In the genomic region with DNA sequence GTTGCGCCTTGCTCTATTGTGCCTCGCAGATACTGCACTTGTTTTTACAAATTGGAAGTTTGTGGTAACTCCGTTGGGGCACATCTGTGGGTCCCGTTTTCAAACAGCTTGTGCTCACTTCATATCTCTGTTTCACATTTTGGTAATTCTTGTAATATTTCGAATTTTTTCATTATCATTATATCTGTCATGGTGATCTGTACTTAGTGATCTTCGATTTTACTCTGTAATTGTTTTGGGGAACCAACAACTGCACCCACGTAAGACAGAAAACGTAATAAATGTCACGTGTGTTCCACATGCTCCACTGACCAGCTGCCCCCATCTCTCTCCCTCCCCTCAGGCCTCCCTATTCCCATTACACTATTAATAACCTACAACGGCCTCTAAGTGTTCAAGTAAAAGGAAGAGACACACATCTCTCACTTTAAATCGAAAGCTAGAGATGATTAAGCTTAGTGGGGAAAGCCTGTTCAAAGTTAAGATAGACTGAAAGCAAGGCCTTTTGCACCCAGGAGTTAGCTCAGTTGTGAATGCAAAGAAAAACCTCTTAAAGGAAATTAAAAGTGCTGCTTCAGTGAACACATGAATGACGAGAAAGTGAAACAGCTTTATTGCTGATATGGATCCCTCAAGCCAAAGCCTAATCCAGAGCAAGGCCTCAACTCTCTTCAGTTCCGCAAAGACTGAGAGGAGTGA, we compare ENCODE assay signal across 10 cellular contexts. TPM values are rescaled to one million over a fixed set of nuclear protein-coding genes. Genes with fewer than 3 reads are reported as not detected.
DNase-seq lines count a peak whose midpoint lies in the region; ATAC-seq and TF ChIP-seq lines count a peak whose summit lies in the region.
"Had no signal": no experiment of that assay in that cellular context is flagged by ENCODE, and none has a peak within 500 bp of the region (broad histone marks: within the 10 kb centered on the region; RNA-seq: fewer than 3 reads in every experiment).

No MANE protein-coding gene starts in this region.

- H3K4me3 Mint-ChIP-seq in CD4-positive, alpha-beta T cell: peak overlapping the region; percentile 87
- H3K4me3 Mint-ChIP-seq in activated CD4-positive, alpha-beta memory T cell treated with anti-CD3 and anti-CD28 coated beads for 36 hours: peak overlapping the region; percentile 80

- no peak overlapping the region for H2AK5ac ChIP-seq in mesenchymal stem cell (ENCODE audit: low read length, severe bottlenecking)

- WGBS in mesenchymal stem cell: 86% methylated on average over 7 of the region's 13 CpGs
- 59% methylated on average over 13 of the region's 13 CpGs for WGBS in thyroid gland, 2 donors

- no peak overlapping the region for H2BK120ac ChIP-seq in mesenchymal stem cell (ENCODE audit: low read depth, low read length)

- H3K27me3 ChIP-seq in CD4-positive, alpha-beta T cell (ENCODE audit: control insufficient read depth, insufficient read depth, low read length): no peaks in the 10 kb centered on the region
- peaks cover 20 to 62% of the 10 kb centered on the region in 2 experiments for H3K27me3 ChIP-seq in mesenchymal stem cell (ENCODE audit: control insufficient read depth in 1 of 2, insufficient read depth in 1 of 2, low read length in 2 of 2)
- H3K27me3 ChIP-seq in thyroid gland: no peaks in the 10 kb centered on the region

- no peak overlapping the region for H3K23ac ChIP-seq in mesenchymal stem cell (ENCODE audit: low read length in 2 of 2)

- no peak for ATAC-seq in CD4-positive, alpha-beta T cell (ENCODE audit: poor library complexity)
- ATAC-seq in GM21786 (IDR thresholded peaks at IDR 0.05; ENCODE audit: unreplicated experiment) (peak; percentile 42), HG02798 (IDR thresholded peaks at IDR 0.05; ENCODE audit: poor library complexity, unreplicated experiment) (no peak)

- peaks cover 23% of the 10 kb centered on the region for H3K4me1 Mint-ChIP-seq in CD4-positive, alpha-beta T cell (ENCODE audit: low read depth)
- peaks cover 23% of the 10 kb centered on the region for H3K4me1 Mint-ChIP-seq in activated CD4-positive, alpha-beta memory T cell treated with anti-CD3 and anti-CD28 coated beads for 36 hours (ENCODE audit: low read depth)

- CTCF ChIA-PET in CD4-positive, alpha-beta T cell (lab: Charles Lee): interaction anchor here (0.8 to 1.7 kb wide), 2 partner anchors 19 to 352 kb away, joined by 3 to 4 read pairs; no protein-coding TSS in a partner anchor
- CTCF ChIA-PET in activated CD4-positive, alpha-beta memory T cell treated with anti-CD3 and anti-CD28 coated beads for 36 hours (lab: Charles Lee): interaction anchor here (0.7 to 2.6 kb wide), 19 partner anchors 9 to 563 kb away, joined by 3 to 33 read pairs (median 5); a partner anchor contains a TSS

- H3K27ac Mint-ChIP-seq in CD4-positive, alpha-beta T cell: peak overlapping the region; percentile 72
- H3K27ac Mint-ChIP-seq in activated CD4-positive, alpha-beta memory T cell treated with anti-CD3 and anti-CD28 coated beads for 36 hours: peak overlapping the region; percentile 95

- no peak overlapping the region for H3K18ac ChIP-seq in mesenchymal stem cell (ENCODE audit: low read depth in 1 of 2, low read length in 2 of 2)

- no peak for TF ChIP-seq POLR2A in thyroid gland (IDR thresholded peaks at IDR 0.05)

- peak overlapping the region; percentile 36 for H3K9ac ChIP-seq in mesenchymal stem cell (ENCODE audit: low read length)

- peak; percentile 55 for TF ChIP-seq CTCF in CD4-positive, alpha-beta T cell (IDR thresholded peaks at IDR 0.05)
- no peak for TF ChIP-seq CTCF in thyroid gland (IDR thresholded peaks at IDR 0.05)

- H3K79me1 ChIP-seq in mesenchymal stem cell (replicated peaks; ENCODE audit: low read length, poor library complexity, severe bottlenecking): no peaks in the 10 kb centered on the region

- no peak overlapping the region for H2BK5ac ChIP-seq in mesenchymal stem cell (ENCODE audit: low read depth, low read length, poor library complexity, severe bottlenecking)

- H2AFZ ChIP-seq in mesenchymal stem cell (ENCODE audit: low read depth, low read length): peak overlapping the region; percentile 73

- H2BK15ac ChIP-seq in mesenchymal stem cell (ENCODE audit: low read depth, poor library complexity, severe bottlenecking): no peak overlapping the region

- H4K91ac ChIP-seq in mesenchymal stem cell (ENCODE audit: low read length): no peak overlapping the region

- no peaks in the 10 kb centered on the region for H3K9me3 ChIP-seq in CD4-positive, alpha-beta T cell (ENCODE audit: control insufficient read depth, low read length)
- H3K9me3 ChIP-seq in mesenchymal stem cell (ENCODE audit: control insufficient read depth, low read length) (no peaks in the 10 kb centered on the region), thyroid gland (no peaks in the 10 kb centered on the region)

- H3K36me3 ChIP-seq in mesenchymal stem cell (ENCODE audit: control insufficient read depth in 1 of 2, insufficient read depth in 2 of 2, low read depth in 1 of 2, low read length in 2 of 2) (no peaks in the 10 kb centered on the region), thyroid gland (no peaks in the 10 kb centered on the region)

- no peak overlapping the region for H4K8ac ChIP-seq in mesenchymal stem cell (ENCODE audit: low read length)

- H3K27me3 Mint-ChIP-seq in CD4-positive, alpha-beta T cell: peaks cover 5% of the 10 kb centered on the region
- H3K27me3 Mint-ChIP-seq in activated CD4-positive, alpha-beta memory T cell treated with anti-CD3 and anti-CD28 coated beads for 36 hours: peaks cover 31% of the 10 kb centered on the region

- POLR2A ChIA-PET in CD4-positive, alpha-beta T cell (lab: Charles Lee): interaction anchor here (0.8 to 2.0 kb wide), 8 partner anchors 39 to 724 kb away, joined by 3 to 7 read pairs (median 4); a partner anchor contains a TSS
- POLR2A ChIA-PET in activated CD4-positive, alpha-beta memory T cell treated with anti-CD3 and anti-CD28 coated beads for 36 hours (lab: Charles Lee): interaction anchor here (1.0 to 2.8 kb wide), 6 partner anchors 23 to 411 kb away, joined by 3 to 20 read pairs (median 3); a partner anchor contains a TSS

- no peak for DNase-seq in CD4-positive, alpha-beta T cell
- peak; percentile 20 for DNase-seq in activated CD4-positive, alpha-beta memory T cell treated with anti-CD3 and anti-CD28 coated beads for 36 hours
- DNase-seq in mesenchymal stem cell (no peak), glomerular visceral epithelial cell (ENCODE audit: extremely low spot score) (no peak), caudate nucleus (lab: John Stamatoyannopoulos, UW) (no peak), thyroid gland (no peak)
- DNase-seq: IMR-90 had no signal

- no peak overlapping the region for H3K4ac ChIP-seq in mesenchymal stem cell (ENCODE audit: low read depth in 1 of 2, low read length in 2 of 2)

- intact Hi-C loops in CD4-positive, alpha-beta T cell (cut with DNase I, micrococcal nuclease): loop anchor here in 1 of 2 experiments (5.0 to 10.0 kb wide), 2 partner anchors 60 to 577 kb away; a partner anchor contains a TSS
- intact Hi-C loops in activated CD4-positive, alpha-beta memory T cell treated with anti-CD3 and anti-CD28 coated beads for 36 hours (cut with micrococcal nuclease): loop anchor here (1.0 to 10.0 kb wide), 9 partner anchors 23 to 522 kb away; a partner anchor contains a TSS
- intact Hi-C loops in thyroid gland (cut with DNase I): loop anchor here (5.0 kb wide), 1 partner anchor 130 kb away; no protein-coding TSS in a partner anchor

- H3K14ac ChIP-seq in mesenchymal stem cell (ENCODE audit: low read length in 2 of 2): no peak overlapping the region

- no peak overlapping the region for H2BK12ac ChIP-seq in mesenchymal stem cell (ENCODE audit: low read length in 2 of 2)

- H3K4me2 ChIP-seq in mesenchymal stem cell (ENCODE audit: low read length, poor library complexity, severe bottlenecking): peak overlapping the region; percentile 75

- H3K4me3 ChIP-seq in mesenchymal stem cell (ENCODE audit: insufficient read depth in 1 of 2, low read depth in 1 of 2, low read length in 2 of 2): peak overlapping the region in 1 of 2 experiments; percentile 75
- no peak overlapping the region for H3K4me3 ChIP-seq in thyroid gland (replicated peaks in 1 of 3)

- peaks cover 12% of the 10 kb centered on the region for H3K4me1 ChIP-seq in mesenchymal stem cell (ENCODE audit: control insufficient read depth, insufficient read depth, low read depth, low read length)
- peaks cover 5 to 13% of the 10 kb centered on the region in 2 donors for H3K4me1 ChIP-seq in thyroid gland

- H3K27ac ChIP-seq in CD4-positive, alpha-beta T cell (ENCODE audit: low read depth, low read length): no peak overlapping the region
- no peak overlapping the region for H3K27ac ChIP-seq in mesenchymal stem cell (ENCODE audit: low read length, poor library complexity, severe bottlenecking)
- no peak overlapping the region for H3K27ac ChIP-seq in caudate nucleus (ENCODE audit: low read depth, low read length)
- H3K27ac ChIP-seq in thyroid gland: no peak overlapping the region

- peaks cover 3% of the 10 kb centered on the region for H3K36me3 Mint-ChIP-seq in CD4-positive, alpha-beta T cell (ENCODE audit: low read depth)
- H3K36me3 Mint-ChIP-seq in activated CD4-positive, alpha-beta memory T cell treated with anti-CD3 and anti-CD28 coated beads for 36 hours: peaks cover 8% of the 10 kb centered on the region

- H3K9me3 Mint-ChIP-seq in CD4-positive, alpha-beta T cell: no peaks in the 10 kb centered on the region
- H3K9me3 Mint-ChIP-seq in activated CD4-positive, alpha-beta memory T cell treated with anti-CD3 and anti-CD28 coated beads for 36 hours: peaks cover 4% of the 10 kb centered on the region

RNA-seq across cellular contexts. Expression of a gene that starts 26.9 kb away (rescaled TPM):
- not detected for total RNA-seq in CD4-positive, alpha-beta T cell
- not detected for total RNA-seq in activated CD4-positive, alpha-beta memory T cell treated with anti-CD3 and anti-CD28 coated beads for 36 hours
- not detected for polyA plus RNA-seq in mesenchymal stem cell (2013, experiment 1 of 2)
- not detected for polyA plus RNA-seq in mesenchymal stem cell (2013, experiment 2 of 2)
- under 1 TPM in 1 of 4 donors, not detected in 3; 0.40 TPM for total RNA-seq in thyroid gland
- total RNA-seq: activated CD8-positive, alpha-beta memory T cell treated with anti-CD3 and anti-CD28 coated beads for 36 hours; IMR-90 had no signal
- polyA plus RNA-seq: IMR-90 had no signal
